In genomic region chr1:43971336-43971980, GRCh38 we compare ENCODE assay signal across 3 cellular contexts.
TF ChIP-seq lines count a peak whose summit lies in the region.

No MANE protein-coding gene starts in this region.

TF ChIP-seq in SK-N-SH, 30 proteins besides CTCF, POLR2A, EP300 and RAD21:
- TF ChIP-seq MXI1 (IDR thresholded peaks at IDR 0.05; ENCODE audit: low read depth, low read length): no peak
- TF ChIP-seq SMC3 (IDR thresholded peaks at IDR 0.05; ENCODE audit: low read depth, low read length): no peak
- no peak for TF ChIP-seq FOXJ3 (CRISPR knock-in tag; IDR thresholded peaks at IDR 0.05)
- no peak for TF ChIP-seq RFX5 (IDR thresholded peaks at IDR 0.05; ENCODE audit: low read length)
- no peak for TF ChIP-seq TEAD4 (IDR thresholded peaks at IDR 0.05; ENCODE audit: borderline replicate concordance, insufficient read depth)
- no peak for TF ChIP-seq NFIC (IDR thresholded peaks at IDR 0.05; ENCODE audit: borderline replicate concordance)
- no peak for TF ChIP-seq IRF3 (IDR thresholded peaks at IDR 0.05; ENCODE audit: low read depth, low read length)
- no peak for TF ChIP-seq RCOR1 (IDR thresholded peaks at IDR 0.05; ENCODE audit: low read length)
- TF ChIP-seq FOXM1 (IDR thresholded peaks at IDR 0.05; ENCODE audit: low read depth): no peak
- TF ChIP-seq GABPA (IDR thresholded peaks at IDR 0.05; ENCODE audit: low read depth): no peak
- TF ChIP-seq TAF1 (IDR thresholded peaks at IDR 0.05; ENCODE audit: borderline replicate concordance, low read depth, low read length): no peak
- no peak for TF ChIP-seq USF2 (IDR thresholded peaks at IDR 0.05; ENCODE audit: borderline replicate concordance, low read depth, low read length)
- no peak for TF ChIP-seq ELF1 (IDR thresholded peaks at IDR 0.05)
- no peak for TF ChIP-seq FOSL2 (IDR thresholded peaks at IDR 0.05; ENCODE audit: borderline replicate concordance, low read depth)
- TF ChIP-seq POLR2AphosphoS5 (IDR thresholded peaks at IDR 0.05; ENCODE audit: low read depth, low read length): no peak
- no peak for TF ChIP-seq CHD2 (IDR thresholded peaks at IDR 0.05; ENCODE audit: low read length, partially characterized antibody)
- no peak for TF ChIP-seq PBX3 (IDR thresholded peaks at IDR 0.05)
- no peak for TF ChIP-seq JUND (IDR thresholded peaks at IDR 0.05)

TF ChIP-seq in SK-N-SH treated with all-trans-retinoic acid at 6 μM for 48 hours, 23 proteins besides CTCF, POLR2A, EP300 and RAD21 (continues in another document):
- TF ChIP-seq ZNF8 (CRISPR knock-in tag; IDR thresholded peaks at IDR 0.05) (no peak), BACH2 (CRISPR knock-in tag; IDR thresholded peaks at IDR 0.05; ENCODE audit: borderline replicate concordance) (no peak), ZNF70 (CRISPR knock-in tag; IDR thresholded peaks at IDR 0.05) (no peak), SNAI2 (CRISPR knock-in tag; IDR thresholded peaks at IDR 0.05) (no peak), TCF4 (CRISPR knock-in tag; IDR thresholded peaks at IDR 0.05; ENCODE audit: borderline replicate concordance) (no peak), GLIS3 (CRISPR knock-in tag; IDR thresholded peaks at IDR 0.05) (no peak), CSRNP3 (CRISPR knock-in tag; IDR thresholded peaks at IDR 0.05) (no peak), TSHZ2 (CRISPR knock-in tag; IDR thresholded peaks at IDR 0.05) (no peak), CREB5 (CRISPR knock-in tag; IDR thresholded peaks at IDR 0.05; ENCODE audit: low read depth) (no peak), CSDC2 (CRISPR knock-in tag; IDR thresholded peaks at IDR 0.05) (no peak), RARB (CRISPR knock-in tag; IDR thresholded peaks at IDR 0.05) (no peak), POU6F1 (CRISPR knock-in tag; IDR thresholded peaks at IDR 0.05; ENCODE audit: borderline replicate concordance, low read depth) (no peak), ARNTL (CRISPR knock-in tag; IDR thresholded peaks at IDR 0.05; ENCODE audit: borderline replicate concordance, low read depth) (no peak), PATZ1 (CRISPR knock-in tag; IDR thresholded peaks at IDR 0.05; ENCODE audit: borderline replicate concordance) (no peak)

TF ChIP-seq in HCT116, 20 proteins besides CTCF, POLR2A, EP300 and RAD21:
- TF ChIP-seq SRF (IDR thresholded peaks at IDR 0.05; ENCODE audit: low read depth) (no peak), ELF1 (IDR thresholded peaks at IDR 0.05; ENCODE audit: borderline replicate concordance, low read depth) (no peak), ZNF274 (IDR thresholded peaks at IDR 0.05; ENCODE audit: low read depth, low read length) (no peak), ATF3 (IDR thresholded peaks at IDR 0.05) (no peak), FOSL1 (IDR thresholded peaks at IDR 0.05; ENCODE audit: low read depth) (no peak), EGR1 (IDR thresholded peaks at IDR 0.05; ENCODE audit: low read depth) (no peak), YY1 (IDR thresholded peaks at IDR 0.05; ENCODE audit: extremely low read depth, insufficient replicate concordance, low read depth, low read length) (no peak)
